In genomic region chr7:97026705-97027426, GRCh38 we compare ENCODE assay signal across 8 cellular contexts. TPM values are rescaled to one million over a fixed set of nuclear protein-coding genes. Genes with fewer than 3 reads are reported as not detected.
A peak's percentile ranks its signal among the peaks of the same experiment; 100 is the strongest.
DNase-seq lines count a peak whose midpoint lies in the region; ATAC-seq and TF ChIP-seq lines count a peak whose summit lies in the region.

No MANE protein-coding gene starts in this region.

- no peaks in the 10 kb centered on the region for H4K20me1 ChIP-seq in MM.1S (ENCODE audit: insufficient read depth, low read length)

- H3K79me2 ChIP-seq in MM.1S (ENCODE audit: low read length), result no peaks in the 10 kb centered on the region

- no peak for TF ChIP-seq CTCF in MM.1S (IDR thresholded peaks at IDR 0.05; ENCODE audit: low read length)
- TF ChIP-seq CTCF in osteocyte (IDR thresholded peaks at IDR 0.05), result no peak
- TF ChIP-seq CTCF in WERI-Rb-1 (IDR thresholded peaks at IDR 0.05; ENCODE audit: low read depth, low read length), result no peak

- H3K9ac ChIP-seq in MM.1S (ENCODE audit: low read length) (no peak overlapping the region), endocrine pancreas (ENCODE audit: control insufficient read depth, insufficient read depth, low read length) (no peak overlapping the region)

- peak overlapping the region; percentile 80 for H3K27ac Mint-ChIP-seq in osteocyte (ENCODE audit: unreplicated experiment)

- ATAC-seq in GM18868 (IDR thresholded peaks at IDR 0.05; ENCODE audit: unreplicated experiment), result peak; percentile 21

- H3K4me3 Mint-ChIP-seq in osteocyte (ENCODE audit: unreplicated experiment), result peak overlapping the region; percentile 75

- H2AFZ ChIP-seq in MM.1S (ENCODE audit: low read length), result peak overlapping the region; percentile 69

- H3K9me2 ChIP-seq in MM.1S (replicated peaks; ENCODE audit: insufficient read depth, low read length), result no peaks in the 10 kb centered on the region

- H3K36me3 ChIP-seq in MM.1S (replicated peaks; ENCODE audit: insufficient read depth, low read length), result no peaks in the 10 kb centered on the region
- H3K36me3 ChIP-seq in endocrine pancreas (ENCODE audit: control insufficient read depth, insufficient read depth, low read length), result no peaks in the 10 kb centered on the region
- no peaks in the 10 kb centered on the region; the same call in 1 of the 2 replicates for H3K36me3 ChIP-seq in WERI-Rb-1

- peaks cover 7% of the 10 kb centered on the region for H3K36me3 Mint-ChIP-seq in osteocyte (ENCODE audit: unreplicated experiment)

- H3F3A ChIP-seq in MM.1S (ENCODE audit: insufficient read depth, low read length), result no peaks in the 10 kb centered on the region

- H3K9me3 ChIP-seq in MM.1S (replicated peaks; ENCODE audit: insufficient read depth, low read length), result no peaks in the 10 kb centered on the region
- no peaks in the 10 kb centered on the region for H3K9me3 ChIP-seq in endocrine pancreas (ENCODE audit: control insufficient read depth, low read length)
- no peaks in the 10 kb centered on the region for H3K9me3 ChIP-seq in WERI-Rb-1 (ENCODE audit: severe bottlenecking)

- H3K4me1 Mint-ChIP-seq in osteocyte (ENCODE audit: unreplicated experiment), result peaks cover 46% of the 10 kb centered on the region

- H3K27me3 Mint-ChIP-seq in osteocyte (ENCODE audit: unreplicated experiment), result peaks cover 72% of the 10 kb centered on the region

- H3K9me3 Mint-ChIP-seq in osteocyte (ENCODE audit: unreplicated experiment), result no peaks in the 10 kb centered on the region

- H3K4me1 ChIP-seq in MM.1S (ENCODE audit: low read length), result no peaks in the 10 kb centered on the region
- H3K4me1 ChIP-seq in endocrine pancreas (ENCODE audit: control insufficient read depth, insufficient read depth, low read length), result no peaks in the 10 kb centered on the region

- H3K27ac ChIP-seq in MM.1S (ENCODE audit: low read length) (no peak overlapping the region), WERI-Rb-1 (no peak overlapping the region)

- DNase-seq in MM.1S (no peak), osteocyte (ENCODE audit: extremely low spot score, unreplicated experiment) (no peak), NCI-H2107 treated with DMSO at 0.1 percent for 48 hours (lab: John Stamatoyannopoulos, UW; ENCODE audit: unreplicated experiment) (no peak), WERI-Rb-1 (no peak), cortex of kidney (lab: John Stamatoyannopoulos, UW) (no peak), activated gamma-delta T cell (lab: John Stamatoyannopoulos, UW) (no peak)

- peaks cover 32% of the 10 kb centered on the region for H3K27me3 ChIP-seq in MM.1S (replicated peaks; ENCODE audit: insufficient read depth, low read length)
- H3K27me3 ChIP-seq in endocrine pancreas (ENCODE audit: control insufficient read depth, insufficient read depth, low read length), result peaks cover 18% of the 10 kb centered on the region
- H3K27me3 ChIP-seq in WERI-Rb-1 (ENCODE audit: insufficient read depth, low read depth, severe bottlenecking), result no peaks in the 10 kb centered on the region

- peak overlapping the region; percentile 83 for H3K4me2 ChIP-seq in MM.1S (ENCODE audit: low read depth, low read length)

- H3K4me3 ChIP-seq in MM.1S (ENCODE audit: low read length) (peak overlapping the region; percentile 68), endocrine pancreas (ENCODE audit: control insufficient read depth, insufficient read depth, low read length) (peak overlapping the region; percentile 50), WERI-Rb-1 (ENCODE audit: low read depth, low read length) (no peak overlapping the region)

RNA-seq across cellular contexts. Expression of gene DLX5, which starts 2.2 kb away (rescaled TPM):
- total RNA-seq in osteocyte, result 4.2 and 6.0 TPM in 2 replicates

RNA-seq across cellular contexts. Expression of gene DLX6, which starts 21.5 kb away (rescaled TPM):
- 0.94 and 1.5 TPM in 2 replicates for total RNA-seq in osteocyte
